25 cellular contexts compared by ENCODE assay signal in genomic region chr6:76719449-76719848, GRCh38.
"Had no signal": no experiment of that assay in that cellular context is flagged by ENCODE, and none has a peak within 500 bp of the region (broad histone marks: within the 10 kb centered on the region; RNA-seq: fewer than 3 reads in every experiment).

No MANE protein-coding gene starts in this region.

- H3K27me3 ChIP-seq: colonic mucosa, esophagus squamous epithelium, gastrocnemius medialis, heart right ventricle, left lung had no signal

- H3K4me1 ChIP-seq: colonic mucosa, esophagus squamous epithelium, gastrocnemius medialis, heart right ventricle, left lung, lower lobe of right lung had no signal

- H3K4me3 ChIP-seq: colonic mucosa, esophagus squamous epithelium, gastrocnemius medialis, heart right ventricle, left lung, lower lobe of right lung, mucosa of descending colon had no signal

- DNase-seq: colonic mucosa; cortex of kidney; effector CD8-positive, alpha-beta T cell; effector memory CD8-positive, alpha-beta T cell; endodermal cell; erythroblast; esophagus squamous epithelium; foreskin fibroblast; foreskin melanocyte; gastrocnemius medialis; glutamatergic neuron; head of caudate nucleus; heart right ventricle; hippocampal formation; left cardiac atrium; left lung; left ventricle myocardium superior; lower lobe of right lung; mesenchymal stem cell; mucosa of descending colon had no signal

- H3K36me3 ChIP-seq: colonic mucosa, esophagus squamous epithelium, gastrocnemius medialis, heart right ventricle, left lung, lower lobe of right lung had no signal

- ATAC-seq: effector memory CD8-positive, alpha-beta T cell; esophagus mucosa; gastrocnemius medialis; heart right ventricle; left cardiac atrium; left lung; left ventricle myocardium superior; lower lobe of right lung; mucosa of descending colon had no signal

- FAIRE-seq: endometrium, islet of Langerhans, keratinocyte had no signal

- H3K27ac ChIP-seq: colonic mucosa, epithelial cell of prostate, esophagus squamous epithelium, gastrocnemius medialis, heart right ventricle, left lung, lower lobe of right lung had no signal

- H3K9me3 ChIP-seq: colonic mucosa, esophagus squamous epithelium, gastrocnemius medialis, heart right ventricle, left lung, lower lobe of right lung, mucosa of descending colon had no signal
